8 cellular contexts compared by ENCODE assay signal in genomic region chr5:148383564-148384388, GRCh38. TPM values are rescaled to one million over a fixed set of nuclear protein-coding genes. Genes with fewer than 3 reads are reported as not detected.
DNase-seq lines count a peak whose midpoint lies in the region; ATAC-seq and TF ChIP-seq lines count a peak whose summit lies in the region.

Gene FBXO38, plus strand, starts transcription at chr5:148383958. Its CDS starts 10,819 bp downstream, at chr5:148394777.

- H3F3A ChIP-seq in SK-N-SH (replicated peaks; ENCODE audit: insufficient read depth), result no peaks in the 10 kb centered on the region

- no peak for TF ChIP-seq EP300 in SK-N-SH (IDR thresholded peaks at IDR 0.05; ENCODE audit: borderline replicate concordance in 1 of 2, low read depth in 1 of 2, low read length in 1 of 2)

- ATAC-seq in HG02571 (IDR thresholded peaks at IDR 0.05; ENCODE audit: unreplicated experiment), result peak; percentile 99

- H3K4me3 ChIP-seq in SK-N-SH (ENCODE audit: low read depth in 2 of 2, low read length in 1 of 2), result peak within 1 kb of the TSS; percentile 87 to 95

- H2AFZ ChIP-seq in SK-N-SH (ENCODE audit: low read depth), result peak within 1 kb of the TSS; percentile 91

- H3K27ac ChIP-seq in SK-N-SH (ENCODE audit: low read depth in 2 of 2, low read length in 1 of 2), result peak within 1 kb of the TSS; percentile 82

- no peaks in the 10 kb centered on the region for H3K27me3 ChIP-seq in SK-N-SH (ENCODE audit: insufficient read depth)

- H3K4me2 ChIP-seq in SK-N-SH, result peak within 1 kb of the TSS; percentile 84

- H3K4me1 ChIP-seq in SK-N-SH (ENCODE audit: control insufficient read depth in 1 of 2, insufficient read depth in 2 of 2, low read depth in 1 of 2, low read length in 1 of 2), result peaks cover 8 to 19% of the 10 kb centered on the region in 2 experiments; a peak in 3 of 4 replicates

- WGBS in SK-N-SH (ENCODE audit: low lambda C conversion rate), result 0% methylated on average over 28 of the region's 45 CpGs

- H3K9ac ChIP-seq in SK-N-SH, result peak within 1 kb of the TSS; percentile 94

- H3K9me3 ChIP-seq in SK-N-SH, result no peaks in the 10 kb centered on the region

- peaks cover 7 to 13% of the 10 kb centered on the region in 2 experiments for H3K36me3 ChIP-seq in SK-N-SH (replicated peaks in 1 of 2; ENCODE audit: control insufficient read depth in 1 of 2, insufficient read depth in 2 of 2, low read length in 1 of 2)

- peak; percentile 6 for TF ChIP-seq CTCF in GM10248 (IDR thresholded peaks at IDR 0.05; ENCODE audit: control extremely low read depth, extremely low read depth, low read depth, missing control alignments)
- TF ChIP-seq CTCF in SK-N-SH (IDR thresholded peaks at IDR 0.05), result 0 out of 2 replicates have a peak, but pooled peaks have one; percentile 13

- H3K79me2 ChIP-seq in SK-N-SH (ENCODE audit: insufficient read depth), result peaks cover 50% of the 10 kb centered on the region

- TF ChIP-seq RAD21 in SK-N-SH (IDR thresholded peaks at IDR 0.05; ENCODE audit: low read length), result no peak

- no peaks in the 10 kb centered on the region for H3K9me2 ChIP-seq in SK-N-SH

- peaks cover 23% of the 10 kb centered on the region for H4K20me1 ChIP-seq in SK-N-SH (ENCODE audit: insufficient read depth)

- CTCF ChIA-PET in GM10248 (lab: Yijun Ruan, JAX), result interaction anchor here (1.3 to 1.5 kb wide), 2 partner anchors 9 kb away, joined by 3 to 9 read pairs; no protein-coding TSS in a partner anchor
- CTCF ChIA-PET in SK-N-SH (lab: Yijun Ruan, JAX), result interaction anchor here (0.7 to 1.6 kb wide), 3 partner anchors 9 to 348 kb away, joined by 3 to 9 read pairs (median 3); no protein-coding TSS in a partner anchor

- POLR2A ChIA-PET in GM10248 (lab: Yijun Ruan, JAX), result no interaction called here
- POLR2A ChIA-PET in SK-N-SH (lab: Yijun Ruan, JAX), result interaction anchor here (0.8 kb wide), 1 partner anchor 17 kb away, joined by 3 read pairs; no protein-coding TSS in a partner anchor

- DNase-seq in GM10248 (ENCODE audit: extremely low spot score), result peak; percentile 93
- DNase-seq in NCI-H1048 (lab: John Stamatoyannopoulos, UW), result peak; percentile 95
- peak; percentile 92 for DNase-seq in SK-N-SH
- peak; percentile 97 for DNase-seq in activated naive CD4-positive, alpha-beta T cell treated with anti-CD3 and anti-CD28 coated beads, Interleukin-2, amount 50 U/mL, for 16 hours
- peak; percentile 94 for DNase-seq in germinal center (ENCODE audit: low spot score)
- DNase-seq in non-pigmented ciliary epithelial cell (ENCODE audit: low read depth), result peak; percentile 89
- DNase-seq in superior temporal gyrus (ENCODE audit: extremely low spot score), result peak; percentile 98

TF ChIP-seq in SK-N-SH, 30 proteins besides CTCF, POLR2A, EP300 and RAD21 (continues in another document):
- TF ChIP-seq GABPA (IDR thresholded peaks at IDR 0.05; ENCODE audit: low read depth), result peak; percentile 98
- no peak for TF ChIP-seq PBX3 (IDR thresholded peaks at IDR 0.05)
- TF ChIP-seq RFX5 (IDR thresholded peaks at IDR 0.05; ENCODE audit: low read length), result no peak; the same call in 1 of the 2 replicates
- peak; percentile 70 for TF ChIP-seq TAF1 (IDR thresholded peaks at IDR 0.05; ENCODE audit: borderline replicate concordance, low read depth, low read length)
- 0 out of 2 replicates have a peak, but pooled peaks have one; percentile 62 for TF ChIP-seq SIN3A (IDR thresholded peaks at IDR 0.05; ENCODE audit: borderline replicate concordance, low read depth, low read length)
- TF ChIP-seq USF1 (IDR thresholded peaks at IDR 0.05; ENCODE audit: borderline replicate concordance, low read depth), result peak; percentile 16; the same call in 1 of the 2 replicates
- no peak for TF ChIP-seq NRF1 (IDR thresholded peaks at IDR 0.05; ENCODE audit: low read depth, low read length)
- no peak for TF ChIP-seq ZBTB33 (IDR thresholded peaks at IDR 0.05; ENCODE audit: borderline replicate concordance, low read depth)
- TF ChIP-seq ELF1 (IDR thresholded peaks at IDR 0.05), result peak; percentile 94
- no peak for TF ChIP-seq USF2 (IDR thresholded peaks at IDR 0.05; ENCODE audit: borderline replicate concordance, low read depth, low read length)
- TF ChIP-seq GATA2 (CRISPR knock-in tag; IDR thresholded peaks at IDR 0.05), result no peak
- no peak for TF ChIP-seq FOXM1 (IDR thresholded peaks at IDR 0.05; ENCODE audit: low read depth)
- peak; percentile 96 for TF ChIP-seq MXI1 (IDR thresholded peaks at IDR 0.05; ENCODE audit: low read depth, low read length)
- TF ChIP-seq FOSL2 (IDR thresholded peaks at IDR 0.05; ENCODE audit: borderline replicate concordance, low read depth), result no peak; the same call in 1 of the 2 replicates
- peak; percentile 99 for TF ChIP-seq YY1 (IDR thresholded peaks at IDR 0.05; ENCODE audit: low read depth)
- TF ChIP-seq IRF3 (IDR thresholded peaks at IDR 0.05; ENCODE audit: low read depth, low read length), result no peak
- peak; percentile 5 for TF ChIP-seq FOXJ3 (CRISPR knock-in tag; IDR thresholded peaks at IDR 0.05)
- no peak for TF ChIP-seq JUND (IDR thresholded peaks at IDR 0.05)

RNA-seq across cellular contexts. Expression of gene FBXO38, which starts in this region (rescaled TPM):
- 15.3 and 15.5 TPM in 2 replicates for polyA plus RNA-seq in SK-N-SH (2012; rRNA removed)
- 11.9 and 12.3 TPM in 2 replicates for polyA plus RNA-seq in SK-N-SH (2012; cell fraction: cytosol; rRNA removed)
- polyA plus RNA-seq in SK-N-SH (2012; cell fraction: nucleus; rRNA removed), result 21.9 and 46.5 TPM in 2 replicates

Comparison
In these comparisons a context has a peak if more than half of its experiments do, and no peak if none do; other contexts are left out.
1. Peak in every context shown above with its lines: DNase-seq, ATAC-seq, H3K4me3 ChIP-seq and H3K27ac ChIP-seq.